Comparison of ENCODE assay signal across 24 cellular contexts in the genomic region with DNA sequence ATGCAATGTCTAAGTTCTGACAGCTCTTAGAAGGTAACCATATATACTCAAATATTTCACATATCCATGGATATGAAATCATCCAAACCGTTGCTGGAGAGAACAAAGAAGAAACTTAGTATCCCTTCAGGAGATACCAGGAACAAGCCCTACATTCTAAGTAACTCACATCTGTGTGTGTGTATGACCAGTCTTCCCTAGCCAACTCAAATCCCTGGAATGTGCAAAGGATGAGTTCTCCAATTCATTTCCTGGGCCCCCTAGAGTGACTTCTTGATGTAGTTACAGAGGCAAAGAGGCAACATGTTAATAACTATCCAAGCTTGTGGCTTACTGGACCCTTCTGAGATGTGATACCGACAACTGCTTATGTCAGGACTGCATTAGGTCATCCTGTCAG. TPM values are rescaled to one million over a fixed set of nuclear protein-coding genes. Genes with fewer than 3 reads are reported as not detected.
A peak's percentile ranks its signal among the peaks of the same experiment; 100 is the strongest.
DNase-seq lines count a peak whose midpoint lies in the region; ATAC-seq and TF ChIP-seq lines count a peak whose summit lies in the region.
"Had no signal": no experiment of that assay in that cellular context is flagged by ENCODE, and none has a peak within 500 bp of the region (broad histone marks: within the 10 kb centered on the region; RNA-seq: fewer than 3 reads in every experiment).

No MANE protein-coding gene starts in this region.

- H3K4me3 ChIP-seq in BJ (ENCODE audit: low read depth, low read length) = no peak overlapping the region
- no peak overlapping the region for H3K4me3 ChIP-seq in cardiac fibroblast (replicated peaks in 1 of 2; ENCODE audit: low read depth in 2 of 2, low read length in 2 of 2)
- H3K4me3 ChIP-seq in Caco-2 (ENCODE audit: low read depth, low read length) = no peak overlapping the region
- H3K4me3 ChIP-seq: K562, left ventricle myocardium inferior, mucosa of descending colon, tibial artery had no signal

- TF ChIP-seq CTCF in BJ (IDR thresholded peaks at IDR 0.05; ENCODE audit: insufficient read depth, low read depth, low read length) = 0 out of 2 replicates have a peak, but pooled peaks have one; percentile 10
- no peak for TF ChIP-seq CTCF in cardiac fibroblast (IDR thresholded peaks at IDR 0.05; ENCODE audit: low read depth, low read length)
- TF ChIP-seq CTCF in glutamatergic neuron (IDR thresholded peaks at IDR 0.05; ENCODE audit: partially characterized antibody, unreplicated experiment) = no peak
- no peak for TF ChIP-seq CTCF in Caco-2 (IDR thresholded peaks at IDR 0.05; ENCODE audit: insufficient read depth in 1 of 2, low read depth in 1 of 2, low read length in 1 of 2, severe bottlenecking in 1 of 2, unreplicated experiment in 1 of 2)

- no peaks in the 10 kb centered on the region for H3K4me1 ChIP-seq in Caco-2

- H3K36me3 ChIP-seq in BJ (ENCODE audit: control insufficient read depth, insufficient read depth, low read length) = peaks cover 2% of the 10 kb centered on the region; the same call in 1 of the 2 replicates
- H3K36me3 ChIP-seq in Caco-2 (ENCODE audit: control insufficient read depth, insufficient read depth, low read length) = no peaks in the 10 kb centered on the region

- no peaks in the 10 kb centered on the region for H3K27me3 ChIP-seq in BJ (ENCODE audit: control insufficient read depth, insufficient read depth, low read length)
- H3K27me3 ChIP-seq in Caco-2 (replicated peaks; ENCODE audit: control insufficient read depth, insufficient read depth, low read length) = no peaks in the 10 kb centered on the region
- H3K27me3 ChIP-seq: tibial artery had no signal

- H3K9me3 ChIP-seq in Caco-2 = no peaks in the 10 kb centered on the region
- H3K9me3 ChIP-seq: left ventricle myocardium inferior, mucosa of descending colon, tibial artery had no signal

- no peak for DNase-seq in BJ (ENCODE audit: low read depth)
- peak; percentile 58 for DNase-seq in LHCN-M2 (ENCODE audit: low read depth)
- peak; percentile 33 to 65 for DNase-seq in cardiac fibroblast (ENCODE audit: low read depth in 2 of 2)
- peak; percentile 28 for DNase-seq in kidney glomerular epithelial cell (lab: John Stamatoyannopoulos, UW)
- DNase-seq in glutamatergic neuron = no peak
- no peak for DNase-seq in Caco-2
- no peak for DNase-seq in DMS 273 treated with DMSO at 0.1 percent for 48 hours (lab: John Stamatoyannopoulos, UW)
- DNase-seq: activated CD4-positive, alpha-beta T cell treated with anti-CD3 and anti-CD28 coated beads, Interleukin-2, amount 10 ng/mL, durations not matched to agents 7 days and 5 days; activated CD8-positive, alpha-beta memory T cell treated with anti-CD3 and anti-CD28 coated beads, Interleukin-2, amount 50 U/mL, for 4 hours; activated effector memory CD4-positive, alpha-beta T cell treated with Interleukin-2 at 50 U/mL for 16 hours; activated naive CD8-positive, alpha-beta T cell treated with anti-CD3 and anti-CD28 coated beads, Interleukin-2, amount 50 U/mL, for 24 hours; AML-193; central memory CD4-positive, alpha-beta T cell; left ventricle myocardium inferior; mucosa of descending colon; MV-4-11; NCI-H1694; NCI-H82; stimulated activated CD4-positive, alpha-beta T cell treated with anti-CD3 and anti-CD28 coated beads, Interleukin-4, amount 100 ng/mL, for 1 hour; tibial artery had no signal

- intact Hi-C loops in Caco-2 (cut with micrococcal nuclease; ENCODE audit: unreplicated experiment) = loop anchor here (1.0 kb wide), 2 partner anchors 39 to 120 kb away; no protein-coding TSS in a partner anchor

- H3K4me1 Mint-ChIP-seq in glutamatergic neuron (ENCODE audit: low read depth, unreplicated experiment) (no peaks in the 10 kb centered on the region), Caco-2 (ENCODE audit: low read depth, unreplicated experiment) (no peaks in the 10 kb centered on the region)

- CTCF ChIA-PET in BJ (lab: Yijun Ruan, JAX) (interaction anchor here (0.6 to 1.6 kb wide), 10 partner anchors 10 to 507 kb away, joined by 3 to 6 read pairs (median 3); no protein-coding TSS in a partner anchor), Caco-2 (lab: Charles Lee) (no interaction called here)

- H3K9me3 Mint-ChIP-seq in glutamatergic neuron (ENCODE audit: unreplicated experiment) (no peaks in the 10 kb centered on the region), Caco-2 (ENCODE audit: unreplicated experiment) (no peaks in the 10 kb centered on the region)
- H3K9me3 Mint-ChIP-seq: activated CD4-positive, alpha-beta T cell treated with anti-CD3 and anti-CD28 coated beads, Interleukin-2, amount 10 ng/mL, durations not matched to agents 7 days and 5 days; activated naive CD8-positive, alpha-beta T cell treated with anti-CD3 and anti-CD28 coated beads, Interleukin-2, amount 50 U/mL, for 24 hours; stimulated activated naive CD8-positive, alpha-beta T cell treated with anti-CD3 and anti-CD28 coated beads, Interleukin-15, Interleukin-2, amounts not matched to agents 100 ng/mL and 50 ng/mL, for 24 hours had no signal

- H3K27ac Mint-ChIP-seq in glutamatergic neuron (ENCODE audit: unreplicated experiment) (no peak overlapping the region), Caco-2 (ENCODE audit: unreplicated experiment) (no peak overlapping the region)
- H3K27ac Mint-ChIP-seq: activated CD4-positive, alpha-beta T cell treated with anti-CD3 and anti-CD28 coated beads, Interleukin-2, amount 10 ng/mL, durations not matched to agents 7 days and 5 days; activated naive CD8-positive, alpha-beta T cell treated with anti-CD3 and anti-CD28 coated beads, Interleukin-2, amount 50 U/mL, for 24 hours; progenitor cell of endocrine pancreas; stimulated activated naive CD8-positive, alpha-beta T cell treated with anti-CD3 and anti-CD28 coated beads, Interleukin-15, Interleukin-2, amounts not matched to agents 100 ng/mL and 50 ng/mL, for 24 hours had no signal

- no TSS peak for BruUV-seq in Caco-2 (replicated peaks; lab: Mats Ljungman, UMichigan)

- H3K4me3 Mint-ChIP-seq in glutamatergic neuron (ENCODE audit: unreplicated experiment) = no peak overlapping the region
- H3K4me3 Mint-ChIP-seq in Caco-2 (ENCODE audit: unreplicated experiment) = no peak overlapping the region
- H3K4me3 Mint-ChIP-seq: activated CD4-positive, alpha-beta T cell treated with anti-CD3 and anti-CD28 coated beads, Interleukin-2, amount 10 ng/mL, durations not matched to agents 7 days and 5 days; activated naive CD8-positive, alpha-beta T cell treated with anti-CD3 and anti-CD28 coated beads, Interleukin-2, amount 50 U/mL, for 24 hours; stimulated activated naive CD8-positive, alpha-beta T cell treated with anti-CD3 and anti-CD28 coated beads, Interleukin-15, Interleukin-2, amounts not matched to agents 100 ng/mL and 50 ng/mL, for 24 hours had no signal

- POLR2A ChIA-PET in BJ (lab: Charles Lee) = no interaction called here
- POLR2A ChIA-PET in Caco-2 (lab: Charles Lee) = no interaction called here

- H3K27me3 Mint-ChIP-seq in glutamatergic neuron (ENCODE audit: unreplicated experiment) (no peaks in the 10 kb centered on the region), Caco-2 (ENCODE audit: insufficient read depth, unreplicated experiment) (no peaks in the 10 kb centered on the region)
- H3K27me3 Mint-ChIP-seq: activated CD4-positive, alpha-beta T cell treated with anti-CD3 and anti-CD28 coated beads, Interleukin-2, amount 10 ng/mL, durations not matched to agents 7 days and 5 days; activated naive CD8-positive, alpha-beta T cell treated with anti-CD3 and anti-CD28 coated beads, Interleukin-2, amount 50 U/mL, for 24 hours; progenitor cell of endocrine pancreas; stimulated activated naive CD8-positive, alpha-beta T cell treated with anti-CD3 and anti-CD28 coated beads, Interleukin-15, Interleukin-2, amounts not matched to agents 100 ng/mL and 50 ng/mL, for 24 hours had no signal

- H3K36me3 Mint-ChIP-seq in glutamatergic neuron (ENCODE audit: unreplicated experiment) (peaks cover 7% of the 10 kb centered on the region), Caco-2 (ENCODE audit: insufficient read depth, unreplicated experiment) (peaks cover 21% of the 10 kb centered on the region)

- ATAC-seq in HG02571 (IDR thresholded peaks at IDR 0.05; ENCODE audit: unreplicated experiment) = no peak
- ATAC-seq: activated naive CD8-positive, alpha-beta T cell treated with anti-CD3 and anti-CD28 coated beads, Interleukin-2, amount 50 U/mL, for 24 hours; K562; mucosa of descending colon had no signal

RNA-seq across cellular contexts. Expression of a gene that starts 20.1 kb away (rescaled TPM):
- polyA plus RNA-seq in BJ (2011; rRNA removed) = 275 and 287 TPM in 2 replicates
- polyA minus RNA-seq in BJ (2011; rRNA and poly(A)+ RNA removed) = 95.6 and 148 TPM in 2 replicates
- total RNA-seq in LHCN-M2 (2014; rRNA removed) (294 and 385 TPM in 2 replicates), glutamatergic neuron (ENCODE audit: unreplicated experiment) (166 TPM), Caco-2 (2022) (40.7 and 49.7 TPM in 2 replicates)
- polyA plus RNA-seq in LHCN-M2 (2012) = 215 TPM

RNA-seq across cellular contexts. Expression of a gene that starts 20.2 kb away (rescaled TPM):
- polyA plus RNA-seq in BJ (2011; rRNA removed) = 2.2 and 3.3 TPM in 2 replicates
- 4.3 and 5.4 TPM in 2 replicates for polyA minus RNA-seq in BJ (2011; rRNA and poly(A)+ RNA removed)
- total RNA-seq in LHCN-M2 (2014; rRNA removed) (5.3 and 6.1 TPM in 2 replicates), glutamatergic neuron (ENCODE audit: unreplicated experiment) (9.5 TPM), Caco-2 (2022) (3.9 and 4.9 TPM in 2 replicates)
- polyA plus RNA-seq in LHCN-M2 (2012) = 1.3 TPM

Comparison
In these comparisons a context has a peak if more than half of its experiments do, and no peak if none do; other contexts are left out.
1. DNase-seq: peak in LHCN-M2 (single experiment), cardiac fibroblast (2 of 2) and kidney glomerular epithelial cell (single experiment); none in BJ (single experiment), glutamatergic neuron (single experiment), Caco-2 (0 of 2) and DMS 273 treated with DMSO at 0.1 percent for 48 hours (single experiment).